17 cellular contexts compared by ENCODE assay signal in the genomic region with DNA sequence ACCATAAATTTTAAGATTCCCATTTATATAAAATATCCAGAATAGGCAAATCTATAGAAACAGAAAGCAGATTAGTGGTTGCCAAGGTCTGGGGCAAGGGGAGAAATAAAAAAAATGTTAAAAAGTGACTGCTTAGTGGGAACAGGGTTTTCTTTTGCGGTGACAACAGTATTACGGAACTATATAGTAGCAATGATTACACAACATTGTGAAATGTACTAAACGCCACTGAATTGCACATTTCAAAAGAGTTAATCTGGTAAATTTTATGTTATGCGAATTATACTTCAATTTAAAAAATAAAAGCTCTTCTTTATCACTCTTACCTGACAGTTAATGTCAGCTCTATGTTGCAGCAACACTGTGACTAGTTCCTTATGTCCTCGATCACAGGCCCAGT.
DNase-seq lines count a peak whose midpoint lies in the region; ATAC-seq and TF ChIP-seq lines count a peak whose summit lies in the region.
"Had no signal": no experiment of that assay in that cellular context is flagged by ENCODE, and none has a peak within 500 bp of the region (broad histone marks: within the 10 kb centered on the region; RNA-seq: fewer than 3 reads in every experiment).

No MANE protein-coding gene starts in this region.

- no peak overlapping the region for H3K4me3 Mint-ChIP-seq in HFFc6
- H3K4me3 Mint-ChIP-seq: B cell; CD8-positive, alpha-beta T cell had no signal

- no peak for TF ChIP-seq POLR2A in spleen (IDR thresholded peaks at IDR 0.05)

- H3K4me3 ChIP-seq in HL-60 (replicated peaks; ENCODE audit: insufficient read depth, low read length) (no peak overlapping the region), spleen (no peak overlapping the region)

- DNase-seq in HL-60 (ENCODE audit: low read depth in 1 of 2, low spot score in 1 of 2) = peak; percentile 45 to 54
- peak; percentile 95 for DNase-seq in NOMO-1 treated with DMSO at 0.1 percent for 48 hours (lab: John Stamatoyannopoulos, UW; ENCODE audit: unreplicated experiment)
- peak; percentile 13 for DNase-seq in amniotic epithelial cell (ENCODE audit: low read depth)
- DNase-seq in spleen = no peak
- no peak for DNase-seq in HFFc6
- DNase-seq: CD8-positive, alpha-beta T cell; DND-41; GDM1; NCI-H1092; NCI-H187 treated with DMSO at 0.1 percent for 48 hours; NCI-H510A; OCI-M1; T-helper 1 cell had no signal

- H3K27me3 ChIP-seq in HL-60 (ENCODE audit: insufficient read depth, poor library complexity, severe bottlenecking) (no peaks in the 10 kb centered on the region), spleen (replicated peaks in 1 of 7) (no peaks in the 10 kb centered on the region)

- peak overlapping the region; percentile 75 for H3K27ac ChIP-seq in HL-60 (replicated peaks)
- H3K27ac ChIP-seq in spleen = peak overlapping the region in 7 of 8 donors; percentile 52 to 89 (median 71)
- H3K27ac ChIP-seq: RWPE1 had no signal

- H3K36me3 ChIP-seq in spleen = peaks cover 0 to 51% (median 4%) of the 10 kb centered on the region in 6 donors

- intact Hi-C loops in spleen (cut with DNase I; ENCODE audit: low total_unique reads) = no loop called here

- peaks cover 25% of the 10 kb centered on the region for H3K36me3 Mint-ChIP-seq in HFFc6 (ENCODE audit: low read depth)

- H3K4me1 ChIP-seq in spleen = peaks cover 0 to 31% (median 0%) of the 10 kb centered on the region in 6 donors

- H3K9me3 Mint-ChIP-seq in HFFc6 = no peaks in the 10 kb centered on the region

- 50 to 81% (median 60%) methylated on average over 5 of the region's 5 CpGs for WGBS in spleen, 5 donors

- peaks cover 6% of the 10 kb centered on the region; the same call in 1 of the 2 replicates for H3K4me1 Mint-ChIP-seq in HFFc6 (ENCODE audit: low read depth)

- H3K9me3 ChIP-seq in spleen = peaks cover 0 to 18% (median 6%) of the 10 kb centered on the region in 8 donors

- no peak overlapping the region for H3K27ac Mint-ChIP-seq in HFFc6
- H3K27ac Mint-ChIP-seq: B cell; CD8-positive, alpha-beta T cell had no signal

- ATAC-seq in HG03442 (IDR thresholded peaks at IDR 0.05; ENCODE audit: unreplicated experiment) (no peak), HG02678 (IDR thresholded peaks at IDR 0.05; ENCODE audit: unreplicated experiment) (no peak)
- ATAC-seq: CD8-positive, alpha-beta T cell had no signal

- H3K27me3 Mint-ChIP-seq in HFFc6 (ENCODE audit: insufficient read depth) = no peaks in the 10 kb centered on the region; the same call in 1 of the 2 replicates
- H3K27me3 Mint-ChIP-seq: B cell had no signal

- no peak for TF ChIP-seq CTCF in HL-60 (IDR thresholded peaks at IDR 0.05; ENCODE audit: insufficient read depth, low read length)
- TF ChIP-seq CTCF in spleen (IDR thresholded peaks at IDR 0.05 in 8 of 11, conservative IDR thresholded peaks at IDR 0.05 in 3 of 11) = no peak
- no peak for TF ChIP-seq CTCF in HFFc6 (IDR thresholded peaks at IDR 0.05)

Comparison
In these comparisons a context has a peak if more than half of its experiments do, and no peak if none do; other contexts are left out.
1. DNase-seq: peak in HL-60 (2 of 2), NOMO-1 treated with DMSO at 0.1 percent for 48 hours (single experiment) and amniotic epithelial cell (single experiment); none in spleen (single experiment) and HFFc6 (single experiment).